2 cellular contexts compared by ENCODE assay signal in the genomic region with DNA sequence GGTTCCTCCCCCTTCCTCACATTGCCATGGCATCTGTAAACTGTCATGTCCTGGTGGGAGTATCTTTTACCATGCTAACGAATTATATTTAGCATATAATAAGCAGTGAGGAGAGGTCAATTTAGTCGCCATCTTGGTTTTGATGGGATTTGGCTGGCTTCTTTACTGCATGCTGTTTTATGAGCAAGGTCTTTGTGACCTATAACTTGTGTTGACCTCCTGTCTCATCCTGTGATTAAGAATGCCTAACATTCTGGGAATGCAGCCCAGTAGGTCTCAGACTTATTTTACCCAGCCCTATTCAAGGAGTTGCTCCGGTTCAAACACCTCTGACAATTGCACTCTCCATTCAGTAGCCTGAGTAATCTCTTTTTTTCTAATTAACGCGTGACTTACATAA.
A peak's percentile ranks its signal among the peaks of the same experiment; 100 is the strongest.
TF ChIP-seq lines count a peak whose summit lies in the region.

No MANE protein-coding gene starts in this region.

TF ChIP-seq in A549, 52 proteins besides CTCF, POLR2A, EP300 and RAD21:
- TF ChIP-seq EHMT2 (IDR thresholded peaks at IDR 0.05; ENCODE audit: low read depth) (0 out of 2 replicates have a peak, but pooled peaks have one; percentile 25), POLR2AphosphoS2 (conservative IDR thresholded peaks at IDR 0.05; ENCODE audit: low read length) (no peak), FOSL2 (IDR thresholded peaks at IDR 0.05) (no peak), FOSL2 (CRISPR knock-in tag; IDR thresholded peaks at IDR 0.05) (no peak), ZNF302 (CRISPR knock-in tag; IDR thresholded peaks at IDR 0.05) (no peak)

TF ChIP-seq in HCT116, 20 proteins besides CTCF, POLR2A, EP300 and RAD21:
- no peak for TF ChIP-seq CEBPB (IDR thresholded peaks at IDR 0.05; ENCODE audit: low read depth)
- TF ChIP-seq SRF (IDR thresholded peaks at IDR 0.05; ENCODE audit: low read depth): no peak
- no peak for TF ChIP-seq TCF7L2 (IDR thresholded peaks at IDR 0.05; ENCODE audit: borderline replicate concordance, extremely low read depth, insufficient read depth, insufficient read length)
- TF ChIP-seq EZH2phosphoT487 (IDR thresholded peaks at IDR 0.05; ENCODE audit: borderline replicate concordance): no peak
- TF ChIP-seq ELF1 (IDR thresholded peaks at IDR 0.05; ENCODE audit: borderline replicate concordance, low read depth): no peak
- TF ChIP-seq CBX3 (IDR thresholded peaks at IDR 0.05; ENCODE audit: low read depth): no peak
- TF ChIP-seq ZBTB33 (IDR thresholded peaks at IDR 0.05; ENCODE audit: extremely low read depth, insufficient replicate concordance, low read length): no peak
- no peak for TF ChIP-seq JUND (IDR thresholded peaks at IDR 0.05)
- no peak for TF ChIP-seq ZNF274 (IDR thresholded peaks at IDR 0.05; ENCODE audit: low read depth, low read length)
- TF ChIP-seq EZH2 (IDR thresholded peaks at IDR 0.05): no peak
- TF ChIP-seq SIN3A (IDR thresholded peaks at IDR 0.05; ENCODE audit: low read depth): no peak
- no peak for TF ChIP-seq SP1 (IDR thresholded peaks at IDR 0.05; ENCODE audit: low read depth)
- no peak for TF ChIP-seq ZFX (IDR thresholded peaks at IDR 0.05)
- no peak for TF ChIP-seq EGR1 (IDR thresholded peaks at IDR 0.05; ENCODE audit: low read depth)
- TF ChIP-seq POLR2AphosphoS5 (IDR thresholded peaks at IDR 0.05; ENCODE audit: low read depth, low read length): no peak
- TF ChIP-seq YY1 (IDR thresholded peaks at IDR 0.05; ENCODE audit: extremely low read depth, insufficient replicate concordance, low read depth, low read length): no peak
- TF ChIP-seq, protein P1, sequence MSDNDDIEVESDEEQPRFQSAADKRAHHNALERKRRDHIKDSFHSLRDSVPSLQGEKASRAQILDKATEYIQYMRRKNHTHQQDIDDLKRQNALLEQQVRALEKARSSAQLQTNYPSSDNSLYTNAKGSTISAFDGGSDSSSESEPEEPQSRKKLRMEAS (IDR thresholded peaks at IDR 0.05): no peak
- no peak for TF ChIP-seq FOSL1 (IDR thresholded peaks at IDR 0.05; ENCODE audit: low read depth)
